Comparison of ENCODE assay signal across 9 cellular contexts in the genomic region with DNA sequence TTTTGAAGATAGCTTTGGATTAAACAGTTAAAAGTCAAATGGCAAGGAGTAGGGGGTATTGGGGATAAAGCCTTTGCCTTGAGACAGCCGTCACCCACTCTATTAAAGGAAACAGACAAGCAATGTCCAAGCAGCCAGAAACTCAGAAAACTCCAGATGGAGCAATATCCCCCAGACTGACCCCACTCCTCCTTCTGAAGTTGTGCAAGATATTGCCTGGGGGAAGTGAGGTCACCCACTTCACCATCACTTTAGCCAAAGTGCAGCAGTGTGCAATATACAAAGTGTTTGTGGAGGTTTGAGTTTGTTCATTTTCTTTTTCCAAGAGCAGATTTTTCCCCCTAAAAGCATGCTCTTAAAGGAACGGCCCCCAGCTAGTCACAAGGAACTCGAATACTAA.
A peak's percentile ranks its signal among the peaks of the same experiment; 100 is the strongest.
DNase-seq lines count a peak whose midpoint lies in the region; ATAC-seq, FAIRE-seq and TF ChIP-seq lines count a peak whose summit lies in the region.
"Had no signal": no experiment of that assay in that cellular context is flagged by ENCODE, and none has a peak within 500 bp of the region (broad histone marks: within the 10 kb centered on the region; RNA-seq: fewer than 3 reads in every experiment).

No MANE protein-coding gene starts in this region.

- H3K79me2 ChIP-seq in HepG2 (ENCODE audit: insufficient read depth, low read length), result no peaks in the 10 kb centered on the region

- H3K9me3 ChIP-seq in HepG2 (ENCODE audit: low read length), result peaks cover 6% of the 10 kb centered on the region; the same call in 1 of the 2 replicates

- no peak for TF ChIP-seq CTCF in cardiac fibroblast (IDR thresholded peaks at IDR 0.05; ENCODE audit: low read depth, low read length)
- TF ChIP-seq CTCF in HepG2 (CRISPR knock-in tag; IDR thresholded peaks at IDR 0.05), result no peak
- no peak for TF ChIP-seq CTCF in type B pancreatic cell (conservative IDR thresholded peaks at IDR 0.05)

- H3K27ac ChIP-seq in HepG2 (ENCODE audit: extremely low read length, insufficient read depth, low read length), result no peak overlapping the region

- FAIRE-seq in HepG2 (lab: Jason Lieb, UNC), result no peak

- H3K4me2 ChIP-seq in HepG2 (ENCODE audit: low read depth, low read length), result no peak overlapping the region

- no peak overlapping the region for H2AFZ ChIP-seq in HepG2 (ENCODE audit: low read length)

- no peaks in the 10 kb centered on the region for H3K36me3 ChIP-seq in HepG2 (replicated peaks in 1 of 2; ENCODE audit: control insufficient read depth in 1 of 2, insufficient read depth in 2 of 2, low read length in 2 of 2)

- H3K27me3 Mint-ChIP-seq in type B pancreatic cell, result peaks cover 3% of the 10 kb centered on the region
- peaks cover 10 to 20% of the 10 kb centered on the region in 2 donors for H3K27me3 Mint-ChIP-seq in stimulated activated naive B cell treated with anti-CD40 and anti-IgM and Interleukin-4, amounts not matched to agents 10 μg/mL and 1 μg/mL and 100 μg/mL, for 72 hours

- TF ChIP-seq EP300 in HepG2 (IDR thresholded peaks at IDR 0.05; ENCODE audit: low read depth in 2 of 2, low read length in 2 of 2), result no peak
- no peak for TF ChIP-seq EP300 in HepG2 (CRISPR knock-in tag; IDR thresholded peaks at IDR 0.05; ENCODE audit: borderline replicate concordance)

- intact Hi-C loops in HepG2 (cut with micrococcal nuclease; ENCODE audit: unreplicated experiment), result no loop called here

- H3K27ac Mint-ChIP-seq in type B pancreatic cell, result peak overlapping the region; percentile 14
- no peak overlapping the region for H3K27ac Mint-ChIP-seq in stimulated activated naive B cell treated with anti-CD40 and anti-IgM and Interleukin-4, amounts not matched to agents 10 μg/mL and 1 μg/mL and 100 μg/mL, for 72 hours

- POLR2A ChIA-PET in HepG2 (lab: Yijun Ruan, JAX) (no interaction called here), HEK293T (lab: Yijun Ruan, JAX) (no interaction called here)

- WGBS in HepG2 (ENCODE audit: low lambda C conversion rate), result 41% methylated on average over 3 of the region's 3 CpGs

- H3K4me3 Mint-ChIP-seq in type B pancreatic cell, result no peak overlapping the region
- H3K4me3 Mint-ChIP-seq in stimulated activated naive B cell treated with anti-CD40 and anti-IgM and Interleukin-4, amounts not matched to agents 10 μg/mL and 1 μg/mL and 100 μg/mL, for 72 hours, result no peak overlapping the region

- CTCF ChIA-PET in HepG2 (lab: Yijun Ruan, JAX; ENCODE audit: low intra/inter-chr PET ratio, low total read pairs) (no interaction called here), HEK293T (lab: Yijun Ruan, JAX) (no interaction called here)

- H3K4me1 Mint-ChIP-seq in type B pancreatic cell (ENCODE audit: unreplicated experiment), result peaks cover 16% of the 10 kb centered on the region
- H3K4me1 Mint-ChIP-seq in stimulated activated naive B cell treated with anti-CD40 and anti-IgM and Interleukin-4, amounts not matched to agents 10 μg/mL and 1 μg/mL and 100 μg/mL, for 72 hours, result peaks cover 2 to 6% of the 10 kb centered on the region in 2 donors

- H4K20me1 ChIP-seq in HepG2 (ENCODE audit: insufficient read depth, low read length), result no peaks in the 10 kb centered on the region

- no peaks in the 10 kb centered on the region; a peak in 1 of 5 replicates for H3K27me3 ChIP-seq in HepG2 (ENCODE audit: control insufficient read depth in 1 of 2, insufficient read depth in 2 of 2, low read length in 2 of 2)

- H3K4me3 ChIP-seq in cardiac fibroblast (replicated peaks in 1 of 2; ENCODE audit: low read depth in 2 of 2, low read length in 2 of 2) (no peak overlapping the region), HepG2 (replicated peaks in 1 of 3; ENCODE audit: insufficient read depth in 1 of 3, low read depth in 2 of 3, low read length in 3 of 3) (no peak overlapping the region)

- no peak for TF ChIP-seq POLR2A in HepG2 (IDR thresholded peaks at IDR 0.05; ENCODE audit: insufficient read depth in 1 of 2, low read depth in 2 of 2, low read length in 2 of 2)

- TF ChIP-seq RAD21 in HepG2 (CRISPR knock-in tag; IDR thresholded peaks at IDR 0.05), result no peak

- peak; percentile 71 to 73 for DNase-seq in Kasumi-1 (lab: John Stamatoyannopoulos, UW)
- peak; percentile 80 to 86 for DNase-seq in cardiac fibroblast (ENCODE audit: low read depth in 2 of 2)
- no peak for DNase-seq in HepG2 (ENCODE audit: low spot score)
- no peak for DNase-seq in type B pancreatic cell (ENCODE audit: extremely low spot score, unreplicated experiment)
- DNase-seq in HEK293T (ENCODE audit: extremely low spot score), result no peak
- DNase-seq in HuH-7.5 (ENCODE audit: low spot score), result no peak
- DNase-seq in stimulated activated naive B cell treated with anti-CD40 and anti-IgM and Interleukin-4, amounts not matched to agents 10 μg/mL and 1 μg/mL and 100 μg/mL, for 72 hours, result no peak
- DNase-seq: DND-41, mammary epithelial cell had no signal

- no peaks in the 10 kb centered on the region for H3K36me3 Mint-ChIP-seq in type B pancreatic cell
- no peaks in the 10 kb centered on the region for H3K36me3 Mint-ChIP-seq in stimulated activated naive B cell treated with anti-CD40 and anti-IgM and Interleukin-4, amounts not matched to agents 10 μg/mL and 1 μg/mL and 100 μg/mL, for 72 hours

- no peak overlapping the region for H3K9ac ChIP-seq in HepG2 (ENCODE audit: insufficient read depth, low read depth, low read length)

- peaks cover 11% of the 10 kb centered on the region; the same call in 1 of the 2 replicates for H3K4me1 ChIP-seq in HepG2 (ENCODE audit: insufficient read depth, low read length)

- ATAC-seq in HepG2, result no peak
- ATAC-seq in stimulated activated naive B cell treated with anti-CD40 and anti-IgM and Interleukin-4, amounts not matched to agents 10 μg/mL and 1 μg/mL and 100 μg/mL, for 72 hours (replicated peaks), result no peak

- H3K9me3 Mint-ChIP-seq in type B pancreatic cell, result peaks cover 8% of the 10 kb centered on the region
- peaks cover 3 to 7% of the 10 kb centered on the region in 2 donors for H3K9me3 Mint-ChIP-seq in stimulated activated naive B cell treated with anti-CD40 and anti-IgM and Interleukin-4, amounts not matched to agents 10 μg/mL and 1 μg/mL and 100 μg/mL, for 72 hours

- no TSS peak for BruUV-seq in HepG2 (replicated peaks; lab: Mats Ljungman, UMichigan)

- in situ Hi-C loops in HepG2 (cut with HindIII; ENCODE audit: extremely low pct_ligation_motif_present, low pct_unique_long_range_greater_than_20kb), result no loop called here

TF ChIP-seq in HepG2, 621 proteins besides CTCF, POLR2A, EP300 and RAD21:
- TF ChIP-seq ZNF446 (CRISPR knock-in tag; IDR thresholded peaks at IDR 0.05), result no peak
- TF ChIP-seq CEBPB (IDR thresholded peaks at IDR 0.05; ENCODE audit: borderline replicate concordance, low read depth, low read length), result peak; percentile 61; the same call in 1 of the 2 replicates

TF ChIP-seq in HEK293T, 16 proteins besides CTCF, POLR2A, EP300 and RAD21:
- TF ChIP-seq ELF4 (IDR thresholded peaks at IDR 0.05), result no peak
- TF ChIP-seq NFRKB (IDR thresholded peaks at IDR 0.05), result no peak
- TF ChIP-seq FOXM1 (IDR thresholded peaks at IDR 0.05; ENCODE audit: borderline replicate concordance), result no peak
- no peak for TF ChIP-seq SUZ12 (IDR thresholded peaks at IDR 0.05)
- TF ChIP-seq FOXA1 (IDR thresholded peaks at IDR 0.05), result no peak
- no peak for TF ChIP-seq L3MBTL2 (conservative IDR thresholded peaks at IDR 0.05)
- TF ChIP-seq BHLHE40 (IDR thresholded peaks at IDR 0.05; ENCODE audit: borderline replicate concordance), result no peak
- no peak for TF ChIP-seq FOXK2 (IDR thresholded peaks at IDR 0.05)
- no peak for TF ChIP-seq ARNT (IDR thresholded peaks at IDR 0.05)
- TF ChIP-seq TARDBP (IDR thresholded peaks at IDR 0.05), result no peak
- TF ChIP-seq, protein P1, sequence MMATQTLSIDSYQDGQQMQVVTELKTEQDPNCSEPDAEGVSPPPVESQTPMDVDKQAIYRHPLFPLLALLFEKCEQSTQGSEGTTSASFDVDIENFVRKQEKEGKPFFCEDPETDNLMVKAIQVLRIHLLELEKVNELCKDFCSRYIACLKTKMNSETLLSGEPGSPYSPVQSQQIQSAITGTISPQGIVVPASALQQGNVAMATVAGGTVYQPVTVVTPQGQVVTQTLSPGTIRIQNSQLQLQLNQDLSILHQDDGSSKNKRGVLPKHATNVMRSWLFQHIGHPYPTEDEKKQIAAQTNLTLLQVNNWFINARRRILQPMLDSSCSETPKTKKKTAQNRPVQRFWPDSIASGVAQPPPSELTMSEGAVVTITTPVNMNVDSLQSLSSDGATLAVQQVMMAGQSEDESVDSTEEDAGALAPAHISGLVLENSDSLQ (IDR thresholded peaks at IDR 0.05), result no peak
- TF ChIP-seq SP1 (IDR thresholded peaks at IDR 0.05), result no peak
- TF ChIP-seq ZNF384 (IDR thresholded peaks at IDR 0.05), result no peak

Comparison
In these comparisons a context has a peak if more than half of its experiments do, and no peak if none do; other contexts are left out.
1. DNase-seq: peak in Kasumi-1 (2 of 2) and cardiac fibroblast (2 of 2); none in HepG2 (single experiment), type B pancreatic cell (single experiment), HEK293T (single experiment), HuH-7.5 (single experiment) and stimulated activated naive B cell treated with anti-CD40 and anti-IgM and Interleukin-4, amounts not matched to agents 10 μg/mL and 1 μg/mL and 100 μg/mL, for 72 hours (single experiment).